9 cellular contexts compared by ENCODE assay signal in genomic region chr11:78231962-78232459, GRCh38. TPM values are rescaled to one million over a fixed set of nuclear protein-coding genes. Genes with fewer than 3 reads are reported as not detected.
DNase-seq lines count a peak whose midpoint lies in the region; ATAC-seq and TF ChIP-seq lines count a peak whose summit lies in the region.
"Had no signal": no experiment of that assay in that cellular context is flagged by ENCODE, and none has a peak within 500 bp of the region (broad histone marks: within the 10 kb centered on the region; RNA-seq: fewer than 3 reads in every experiment).

No MANE protein-coding gene starts in this region.

- peak; percentile 20 for ATAC-seq in Right ventricle myocardium inferior
- no peak for ATAC-seq in GM18519 (IDR thresholded peaks at IDR 0.05; ENCODE audit: low FRiP score, unreplicated experiment)

- H3K4me3 Mint-ChIP-seq in brain = no peak overlapping the region
- H3K4me3 Mint-ChIP-seq: activated B cell treated with CpG ODN at 0.5 μM for 24 hours had no signal

- H3K4me1 Mint-ChIP-seq in brain = peaks cover 23% of the 10 kb centered on the region

- H3K9me3 Mint-ChIP-seq in brain = peaks cover 0 to 8% (median under 1%) of the 10 kb centered on the region in 5 experiments
- H3K9me3 Mint-ChIP-seq: activated B cell treated with CpG ODN at 0.5 μM for 24 hours had no signal

- in situ Hi-C loops in ACHN (cut with HindIII; ENCODE audit: low pct_ligation_motif_present, low pct_unique_long_range_greater_than_20kb, low sequenced_read_pairs) = no loop called here

- intact Hi-C loops in Right ventricle myocardium inferior (cut with DNase I) = no loop called here
- intact Hi-C loops in cardiac septum (cut with DNase I) = loop anchor here (5.0 kb wide), 1 partner anchor 80 kb away; no protein-coding TSS in a partner anchor

- no peak for TF ChIP-seq CTCF in brain (conservative IDR thresholded peaks at IDR 0.05)

- peak overlapping the region in 3 of 5 experiments; percentile 33 to 87 (median 71) for H3K27ac Mint-ChIP-seq in brain
- H3K27ac Mint-ChIP-seq: activated B cell treated with CpG ODN at 0.5 μM for 24 hours had no signal

- H3K27me3 Mint-ChIP-seq in brain = no peaks in the 10 kb centered on the region
- H3K27me3 Mint-ChIP-seq: activated B cell treated with CpG ODN at 0.5 μM for 24 hours had no signal

- peaks cover 35% of the 10 kb centered on the region for H3K36me3 Mint-ChIP-seq in brain

- DNase-seq in Right ventricle myocardium inferior (ENCODE audit: missing footprints) (no peak), cardiac septum (ENCODE audit: low spot score) (no peak), kidney tubule cell (ENCODE audit: low spot score) (peak; percentile 44), ACHN (no peak), hippocampal formation (lab: John Stamatoyannopoulos, UW) (no peak), dermis blood vessel endothelial cell (no peak)
- DNase-seq: activated B cell treated with CpG ODN at 0.5 μM for 24 hours had no signal

RNA-seq across cellular contexts. Expression of gene USP35, which starts 43.3 kb away (rescaled TPM):
- total RNA-seq in Right ventricle myocardium inferior (6.2 TPM), cardiac septum (8.9 TPM), dermis blood vessel endothelial cell (8.1 and 9.7 TPM in 2 replicates)
- 5.4 TPM for polyA plus RNA-seq in brain (ENCODE audit: insufficient read depth, low read depth, low replicate concordance)

RNA-seq across cellular contexts. Expression of gene KCTD21, which starts 43.6 kb away (rescaled TPM):
- total RNA-seq in Right ventricle myocardium inferior = 10.6 TPM
- total RNA-seq in cardiac septum = 8.5 TPM
- polyA plus RNA-seq in brain (ENCODE audit: insufficient read depth, low read depth, low replicate concordance) = 14.5 TPM
- total RNA-seq in dermis blood vessel endothelial cell = 11.7 and 15.6 TPM in 2 replicates
